Comparison of ENCODE assay signal across 19 cellular contexts in the genomic region with DNA sequence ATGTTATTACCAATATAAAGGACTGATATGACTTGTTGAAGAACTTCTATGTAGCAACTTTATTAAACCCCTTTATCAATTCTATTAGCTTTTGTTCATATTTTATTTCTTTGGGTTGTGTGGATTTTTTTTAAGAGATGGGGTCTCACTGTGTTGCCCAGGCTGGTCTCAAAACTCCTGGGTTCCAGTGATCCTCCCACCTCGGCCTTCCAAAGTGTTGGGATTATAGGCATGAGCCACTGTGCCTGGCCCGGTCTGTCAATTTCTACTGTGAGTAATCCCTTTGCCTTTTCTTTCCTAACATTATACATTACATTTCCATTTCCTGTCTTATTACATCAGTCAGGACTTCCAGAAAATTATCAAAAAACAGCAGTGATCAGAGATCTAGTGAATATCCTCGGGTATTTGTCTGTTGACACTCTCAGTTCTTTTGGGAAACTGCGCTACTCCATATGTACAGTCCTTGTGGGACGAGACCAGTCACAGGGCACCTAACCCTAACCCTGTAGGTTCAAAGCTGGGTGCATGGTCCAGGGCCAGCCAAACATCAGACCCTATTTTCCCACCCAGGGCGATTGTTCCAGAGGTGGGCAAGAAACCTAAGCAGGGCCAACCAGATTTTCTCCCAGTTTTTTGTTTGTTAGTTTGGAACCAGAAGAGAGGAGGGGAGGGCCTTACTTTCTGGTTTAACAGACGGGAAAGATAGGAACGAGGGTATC. TPM values are rescaled to one million over a fixed set of nuclear protein-coding genes. Genes with fewer than 3 reads are reported as not detected.
"Had no signal": no experiment of that assay in that cellular context is flagged by ENCODE, and none has a peak within 500 bp of the region (broad histone marks: within the 10 kb centered on the region; RNA-seq: fewer than 3 reads in every experiment).

No MANE protein-coding gene starts in this region.

- H3K9me3 Mint-ChIP-seq: activated naive CD8-positive, alpha-beta T cell treated with anti-CD3 and anti-CD28 coated beads, Interleukin-2, amount 10 ng/mL, durations not matched to agents 7 days and 5 days; activated T-cell treated with anti-CD3 and anti-CD28 coated beads, Interleukin-2, amount 50 U/mL, for 4 hours; endodermal cell; natural killer cell; stimulated activated naive CD8-positive, alpha-beta T cell treated with anti-CD3 and anti-CD28 coated beads, Interleukin-15, amount 100 ng/mL, for 72 hours had no signal

- H3K4me3 Mint-ChIP-seq: activated naive CD8-positive, alpha-beta T cell treated with anti-CD3 and anti-CD28 coated beads, Interleukin-2, amount 10 ng/mL, durations not matched to agents 7 days and 5 days; activated T-cell treated with anti-CD3 and anti-CD28 coated beads, Interleukin-2, amount 50 U/mL, for 4 hours; natural killer cell had no signal

- ATAC-seq: activated T-cell treated with anti-CD3 and anti-CD28 coated beads, Interleukin-2, amount 50 U/mL, for 4 hours; gastrocnemius medialis; heart left ventricle; left cardiac atrium; mucosa of descending colon; natural killer cell; sciatic nerve; stimulated activated naive CD8-positive, alpha-beta T cell treated with anti-CD3 and anti-CD28 coated beads, Interleukin-15, amount 100 ng/mL, for 72 hours; upper lobe of right lung had no signal

- H3K27me3 ChIP-seq: gastrocnemius medialis had no signal

- H3K9me3 ChIP-seq: gastrocnemius medialis, heart left ventricle, mucosa of descending colon, prostate gland, upper lobe of right lung had no signal

- H3K27ac Mint-ChIP-seq: activated naive CD8-positive, alpha-beta T cell treated with anti-CD3 and anti-CD28 coated beads, Interleukin-2, amount 10 ng/mL, durations not matched to agents 7 days and 5 days; endodermal cell; natural killer cell; stimulated activated naive CD8-positive, alpha-beta T cell treated with anti-CD3 and anti-CD28 coated beads, Interleukin-15, amount 100 ng/mL, for 72 hours had no signal

- H3K4me3 ChIP-seq: gastrocnemius medialis, heart left ventricle, lung, mucosa of descending colon, prostate gland, upper lobe of right lung had no signal

- DNase-seq: activated CD4-positive, alpha-beta T cell treated with anti-CD3 and anti-CD28 coated beads, Interleukin-2, amount 50 U/mL, for 48 hours; activated CD4-positive, CD25-positive, alpha-beta regulatory T cell treated with anti-CD3 and anti-CD28 coated beads, Interleukin-2, amount 50 U/mL, for 72 hours; activated effector memory CD4-positive, alpha-beta T cell treated with anti-CD3 and anti-CD28 coated beads, Interleukin-2, amount 50 U/mL, for 16 hours; activated naive CD8-positive, alpha-beta T cell treated with anti-CD3 and anti-CD28 coated beads, Interleukin-2, amount 10 ng/mL, durations not matched to agents 7 days and 5 days; activated T-cell treated with anti-CD3 and anti-CD28 coated beads, Interleukin-2, amount 50 U/mL, for 4 hours; brain microvascular endothelial cell; endodermal cell; gastrocnemius medialis; heart left ventricle; left cardiac atrium; mucosa of descending colon; natural killer cell; occipital lobe; stimulated activated naive CD8-positive, alpha-beta T cell treated with anti-CD3 and anti-CD28 coated beads, Interleukin-15, amount 100 ng/mL, for 72 hours; T1000; upper lobe of right lung had no signal

- H3K36me3 ChIP-seq: brain microvascular endothelial cell, gastrocnemius medialis, heart left ventricle, prostate gland, upper lobe of right lung had no signal

- H3K36me3 Mint-ChIP-seq: activated naive CD8-positive, alpha-beta T cell treated with anti-CD3 and anti-CD28 coated beads, Interleukin-2, amount 10 ng/mL, durations not matched to agents 7 days and 5 days; natural killer cell had no signal

- H3K4me1 ChIP-seq: prostate gland had no signal

- H3K27ac ChIP-seq: brain microvascular endothelial cell, heart left ventricle, prostate gland, upper lobe of right lung had no signal

RNA-seq across cellular contexts. Expression of a gene that starts 1.7 kb away (rescaled TPM):
- total RNA-seq: activated naive CD8-positive, alpha-beta T cell treated with anti-CD3 and anti-CD28 coated beads, Interleukin-2, amount 10 ng/mL, durations not matched to agents 7 days and 5 days had no signal
